Comparison of ENCODE assay signal across 3 cellular contexts in genomic region chr1:30756206-30756544, GRCh38.
TF ChIP-seq lines count a peak whose summit lies in the region.

No MANE protein-coding gene starts in this region.

TF ChIP-seq in SK-N-SH, 30 proteins besides CTCF, POLR2A, EP300 and RAD21:
- no peak for TF ChIP-seq FOXM1 (IDR thresholded peaks at IDR 0.05; ENCODE audit: low read depth)

TF ChIP-seq in SK-N-SH treated with all-trans-retinoic acid at 6 μM for 48 hours, 23 proteins besides CTCF, POLR2A, EP300 and RAD21:
- no peak for TF ChIP-seq GLIS3 (CRISPR knock-in tag; IDR thresholded peaks at IDR 0.05)
- TF ChIP-seq TOX (CRISPR knock-in tag; IDR thresholded peaks at IDR 0.05; ENCODE audit: borderline replicate concordance), result no peak
- TF ChIP-seq RARB (CRISPR knock-in tag; IDR thresholded peaks at IDR 0.05), result no peak
- no peak for TF ChIP-seq TCF4 (CRISPR knock-in tag; IDR thresholded peaks at IDR 0.05; ENCODE audit: borderline replicate concordance)
- no peak for TF ChIP-seq ARNTL (CRISPR knock-in tag; IDR thresholded peaks at IDR 0.05; ENCODE audit: borderline replicate concordance, low read depth)
- TF ChIP-seq ZNF70 (CRISPR knock-in tag; IDR thresholded peaks at IDR 0.05), result no peak
- no peak for TF ChIP-seq ZC3H10 (CRISPR knock-in tag; IDR thresholded peaks at IDR 0.05)
- TF ChIP-seq ZFP3 (CRISPR knock-in tag; IDR thresholded peaks at IDR 0.05), result no peak
- no peak for TF ChIP-seq ZFP30 (CRISPR knock-in tag; IDR thresholded peaks at IDR 0.05)
- TF ChIP-seq ESRRG (CRISPR knock-in tag; IDR thresholded peaks at IDR 0.05), result no peak
- no peak for TF ChIP-seq ISL1 (CRISPR knock-in tag; IDR thresholded peaks at IDR 0.05)
- no peak for TF ChIP-seq CSDC2 (CRISPR knock-in tag; IDR thresholded peaks at IDR 0.05)
- no peak for TF ChIP-seq POU6F1 (CRISPR knock-in tag; IDR thresholded peaks at IDR 0.05; ENCODE audit: borderline replicate concordance, low read depth)
- TF ChIP-seq BACH2 (CRISPR knock-in tag; IDR thresholded peaks at IDR 0.05; ENCODE audit: borderline replicate concordance), result no peak
- no peak for TF ChIP-seq ZNF565 (CRISPR knock-in tag; conservative IDR thresholded peaks at IDR 0.05; ENCODE audit: low read depth)
- TF ChIP-seq CSRNP3 (CRISPR knock-in tag; IDR thresholded peaks at IDR 0.05), result no peak

TF ChIP-seq in endothelial cell of umbilical vein, 7 proteins besides CTCF, POLR2A, EP300 and RAD21:
- no peak for TF ChIP-seq MAX (IDR thresholded peaks at IDR 0.05; ENCODE audit: insufficient read depth, insufficient read length)
- no peak for TF ChIP-seq JUN (IDR thresholded peaks at IDR 0.05; ENCODE audit: borderline replicate concordance, insufficient read depth, insufficient read length, low read depth)
